8 cellular contexts compared by ENCODE assay signal in genomic region chr7:12322287-12322902, GRCh38.
DNase-seq lines count a peak whose midpoint lies in the region; ATAC-seq and TF ChIP-seq lines count a peak whose summit lies in the region.

No MANE protein-coding gene starts in this region.

- DNase-seq in Ammon's horn (ENCODE audit: low spot score): peak; percentile 24
- DNase-seq in SK-MEL-5 (ENCODE audit: low read depth, low spot score): peak; percentile 52
- DNase-seq in fibroblast of the aortic adventitia (ENCODE audit: low read depth): peak; percentile 65
- DNase-seq in stomach: no peak
- DNase-seq in GF-D8 (lab: John Stamatoyannopoulos, UW): no peak
- DNase-seq in H4 (ENCODE audit: low spot score): no peak

- in situ Hi-C loops in SK-MEL-5 (cut with HindIII; ENCODE audit: low pct_unique_long_range_greater_than_20kb, low sequenced_read_pairs): no loop called here

- no peaks in the 10 kb centered on the region for H3K27me3 ChIP-seq in stomach

- WGBS in stomach, 5 donors: 27 to 49% (median 38%) methylated on average over 5 of the region's 5 CpGs

- H3K4me3 ChIP-seq in fibroblast of the aortic adventitia (ENCODE audit: low read depth, low read length) (no peak overlapping the region), stomach (no peak overlapping the region)

- TF ChIP-seq POLR2A in stomach (IDR thresholded peaks at IDR 0.05): no peak

- H3K27ac ChIP-seq in stomach: no peak overlapping the region

- peaks cover 0 to 13% (median 0%) of the 10 kb centered on the region in 4 donors for H3K4me1 ChIP-seq in stomach

- no peaks in the 10 kb centered on the region for H3K9me3 ChIP-seq in stomach

- intact Hi-C loops in stomach (cut with DNase I; ENCODE audit: low total_unique reads): no loop called here

- TF ChIP-seq CTCF in GM12874 (IDR thresholded peaks at IDR 0.05; ENCODE audit: insufficient read depth, low read depth, low read length) (peak; percentile 38; the same call in 1 of the 2 replicates), fibroblast of the aortic adventitia (IDR thresholded peaks at IDR 0.05; ENCODE audit: insufficient read depth, low read length) (peak; percentile 67), stomach (IDR thresholded peaks at IDR 0.05) (peak in 5 of 7 experiments; percentile 28 to 70 (median 40))

- TF ChIP-seq EP300 in stomach (IDR thresholded peaks at IDR 0.05): no peak

- H3K36me3 ChIP-seq in stomach: no peaks in the 10 kb centered on the region

- ATAC-seq in GM21723 (IDR thresholded peaks at IDR 0.05; ENCODE audit: unreplicated experiment): no peak

Comparison
In these comparisons a context has a peak if more than half of its experiments do, and no peak if none do; other contexts are left out.
1. DNase-seq: peak in Ammon's horn (single experiment), SK-MEL-5 (single experiment) and fibroblast of the aortic adventitia (single experiment); none in stomach (single experiment), GF-D8 (single experiment) and H4 (single experiment).
2. Peak in every context shown above with its lines, with median percentiles within 50 percentile points of each other: CTCF ChIP-seq.